ENCODE assay signal across 19 cellular contexts in genomic region chr6:91879346-91879995, GRCh38.
"Had no signal": no experiment of that assay in that cellular context is flagged by ENCODE, and none has a peak within 500 bp of the region (broad histone marks: within the 10 kb centered on the region; RNA-seq: fewer than 3 reads in every experiment).

No MANE protein-coding gene starts in this region.

- H3K27ac Mint-ChIP-seq: endodermal cell, naive B cell, nephron, type B pancreatic cell had no signal

- H3K9me3 Mint-ChIP-seq: type B pancreatic cell had no signal

- H3K4me2 ChIP-seq: smooth muscle cell had no signal

- H3K27ac ChIP-seq: colonic mucosa, gastrocnemius medialis, left lung, lower lobe of right lung had no signal

- H3K27me3 ChIP-seq: colonic mucosa, gastrocnemius medialis, left lung had no signal

- H3K4me1 Mint-ChIP-seq: endodermal cell, naive B cell, nephron had no signal

- H3K36me3 Mint-ChIP-seq: naive B cell had no signal

- DNase-seq: cerebellar nuclear complex; colonic mucosa; dermis blood vessel endothelial cell; effector CD4-positive, alpha-beta T cell; endodermal cell; gastrocnemius medialis; islet precursor cell; left lung; lower lobe of right lung; mesendoderm; naive B cell; posterior cingulate gyrus; right cardiac atrium; stimulated activated CD4-positive, alpha-beta T cell treated with anti-CD3 and anti-CD28 coated beads, Interleukin-2, amount 100 ng/mL, for 48 hours; stimulated activated naive CD4-positive, alpha-beta T cell treated with Interleukin-2 at 50 U/mL for 16 hours had no signal

- H3K36me3 ChIP-seq: colonic mucosa, gastrocnemius medialis, left lung, lower lobe of right lung had no signal

- H3K9me3 ChIP-seq: colonic mucosa, gastrocnemius medialis, lower lobe of right lung had no signal

- H3K4me3 Mint-ChIP-seq: endodermal cell, naive B cell, nephron, type B pancreatic cell had no signal

- H3K4me1 ChIP-seq: colonic mucosa, gastrocnemius medialis, left lung, lower lobe of right lung had no signal

- ATAC-seq: esophagus mucosa, gastrocnemius medialis, left lung, lower lobe of right lung, right cardiac atrium had no signal

- H3K27me3 Mint-ChIP-seq: naive B cell had no signal

- H3K4me3 ChIP-seq: colonic mucosa, gastrocnemius medialis, left lung, lower lobe of right lung, smooth muscle cell had no signal
